8 cellular contexts compared by ENCODE assay signal in the genomic region with DNA sequence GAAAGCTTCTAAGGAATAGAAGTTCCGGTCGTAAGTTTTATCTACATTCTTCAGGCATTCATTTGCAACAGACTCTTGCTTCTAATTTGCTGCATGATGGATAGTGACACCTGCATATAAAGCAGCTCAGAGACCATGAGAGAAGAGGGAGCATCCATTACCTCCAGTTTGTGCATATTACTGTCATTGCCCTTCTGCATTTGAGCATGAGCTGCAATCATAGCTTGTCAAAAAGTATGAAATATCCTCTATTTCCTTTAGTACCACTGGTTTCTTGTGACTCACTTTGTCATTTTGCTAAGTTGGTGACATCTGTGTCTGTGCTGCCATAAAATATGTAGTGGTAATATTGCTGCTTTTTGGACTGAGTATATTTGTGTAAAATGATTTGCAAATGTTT.
"Had no signal": no experiment of that assay in that cellular context is flagged by ENCODE, and none has a peak within 500 bp of the region (broad histone marks: within the 10 kb centered on the region; RNA-seq: fewer than 3 reads in every experiment).

No MANE protein-coding gene starts in this region.

- DNase-seq: IMR-90, KBM-7, KG1 had no signal

- H3K4me3 ChIP-seq: K562 had no signal

- H3K27ac ChIP-seq: HL-60 had no signal

- H3K4me3 Mint-ChIP-seq: IgD-negative memory B cell had no signal

- H3K27ac Mint-ChIP-seq: IgD-negative memory B cell had no signal

- FAIRE-seq: HepG2, HTR-8/SVneo, K562 had no signal

- ATAC-seq: HepG2, K562 had no signal

- H3K36me3 Mint-ChIP-seq: IgD-negative memory B cell had no signal
